In the genomic region with DNA sequence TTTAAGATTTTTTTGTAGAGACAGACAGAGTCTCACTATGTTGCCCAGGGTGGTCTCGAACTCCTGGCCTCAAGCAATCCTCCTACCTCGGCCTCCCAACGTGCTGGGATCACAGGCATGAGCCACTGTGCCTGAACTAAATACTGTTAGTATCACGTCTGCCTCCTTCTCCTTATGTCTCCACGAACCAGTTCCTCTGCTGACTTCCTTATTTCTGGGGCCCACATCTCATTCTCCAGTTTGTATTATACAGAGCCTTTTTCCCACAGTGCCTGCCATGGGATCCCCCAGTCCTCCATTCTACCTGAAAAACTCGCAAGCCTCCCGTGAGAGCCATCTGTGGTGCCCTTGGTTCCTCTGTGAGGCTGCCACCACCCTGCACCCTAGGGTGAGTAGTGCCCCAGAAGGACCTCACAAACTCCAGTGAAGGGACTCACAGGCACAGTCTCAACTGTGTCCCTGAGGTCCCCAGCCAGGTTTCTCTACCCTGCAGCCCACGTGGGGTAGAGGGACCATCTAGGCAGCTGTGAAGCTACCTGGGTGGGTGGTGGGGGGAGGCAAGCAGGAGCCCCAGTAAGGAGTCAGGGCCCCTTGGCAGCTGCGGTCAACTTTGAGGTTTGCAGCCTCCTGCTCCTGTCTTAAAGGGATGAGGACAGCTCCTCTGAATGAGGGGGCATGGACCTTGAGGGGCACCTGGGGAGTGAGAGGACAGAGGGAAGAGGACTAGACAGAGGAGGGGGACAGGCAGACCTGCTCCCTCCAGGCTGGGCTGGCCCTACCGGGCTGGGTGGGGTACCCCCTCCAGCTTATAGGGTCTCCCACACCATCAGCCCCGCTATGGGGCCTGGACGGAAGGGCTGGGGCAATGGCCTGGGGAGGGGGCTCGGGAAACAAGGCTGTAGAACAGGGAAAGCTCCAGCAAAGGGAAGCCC, we compare ENCODE assay signal across 8 cellular contexts. TPM values are rescaled to one million over a fixed set of nuclear protein-coding genes. Genes with fewer than 3 reads are reported as not detected.
DNase-seq lines count a peak whose midpoint lies in the region; ATAC-seq and TF ChIP-seq lines count a peak whose summit lies in the region.

No MANE protein-coding gene starts in this region.

- H3K27ac ChIP-seq in foreskin keratinocyte: peak overlapping the region; percentile 17

- no peaks in the 10 kb centered on the region for H3K36me3 Mint-ChIP-seq in WTC11

- H3K9me3 Mint-ChIP-seq in WTC11: peaks cover 3% of the 10 kb centered on the region; the same call in 1 of the 2 replicates

- peaks cover 8% of the 10 kb centered on the region for H3K4me1 ChIP-seq in foreskin keratinocyte

- H3K27me3 Mint-ChIP-seq in WTC11 (ENCODE audit: low read depth): peaks cover 37% of the 10 kb centered on the region

- DNase-seq in stimulated activated CD4-positive, alpha-beta T cell treated with anti-CD3 and anti-CD28 coated beads, Interleukin-15, amount 100 ng/mL, for 24 hours: peak; percentile 32
- DNase-seq in stimulated activated CD4-positive, alpha-beta T cell treated with anti-CD3 and anti-CD28 coated beads, Interleukin-4, amount 100 ng/mL, for 24 hours: no peak
- DNase-seq in WTC11 (ENCODE audit: low spot score) (no peak), foreskin keratinocyte (no peak), pons (ENCODE audit: low spot score) (peak; percentile 26), cortex of kidney (lab: John Stamatoyannopoulos, UW) (no peak), NCI-H1417 treated with DMSO at 0.1 percent for 48 hours (lab: John Stamatoyannopoulos, UW) (no peak), NCI-H128 (lab: John Stamatoyannopoulos, UW; ENCODE audit: unreplicated experiment) (no peak)

- ATAC-seq in WTC11 (peak; percentile 9), foreskin keratinocyte (no peak)

- H3K4me1 Mint-ChIP-seq in WTC11: peaks cover 7% of the 10 kb centered on the region; the same call in 1 of the 2 replicates

- peak overlapping the region; percentile 63 for H3K4me3 Mint-ChIP-seq in WTC11

- no peak overlapping the region for H3K27ac Mint-ChIP-seq in WTC11

- CTCF ChIA-PET in WTC11 (lab: Charles Lee): interaction anchor here (0.6 to 0.9 kb wide), 2 partner anchors 161 to 409 kb away, joined by 3 to 4 read pairs; no protein-coding TSS in a partner anchor

- no peaks in the 10 kb centered on the region for H3K27me3 ChIP-seq in foreskin keratinocyte

- POLR2A ChIA-PET in WTC11 (lab: Charles Lee): no interaction called here

- TF ChIP-seq CTCF in WTC11 (IDR thresholded peaks at IDR 0.05): no peak
- TF ChIP-seq CTCF in foreskin keratinocyte (conservative IDR thresholded peaks at IDR 0.05): no peak

TF ChIP-seq in WTC11, 78 proteins besides CTCF, POLR2A, EP300 and RAD21:
- TF ChIP-seq ZNF219 (CRISPR knock-in tag; IDR thresholded peaks at IDR 0.05; ENCODE audit: borderline replicate concordance): no peak
- TF ChIP-seq, protein P1, sequence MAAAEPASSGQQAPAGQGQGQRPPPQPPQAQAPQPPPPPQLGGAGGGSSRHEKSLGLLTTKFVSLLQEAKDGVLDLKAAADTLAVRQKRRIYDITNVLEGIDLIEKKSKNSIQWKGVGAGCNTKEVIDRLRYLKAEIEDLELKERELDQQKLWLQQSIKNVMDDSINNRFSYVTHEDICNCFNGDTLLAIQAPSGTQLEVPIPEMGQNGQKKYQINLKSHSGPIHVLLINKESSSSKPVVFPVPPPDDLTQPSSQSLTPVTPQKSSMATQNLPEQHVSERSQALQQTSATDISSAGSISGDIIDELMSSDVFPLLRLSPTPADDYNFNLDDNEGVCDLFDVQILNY (CRISPR knock-in tag; IDR thresholded peaks at IDR 0.05): no peak
- TF ChIP-seq GTF2I (CRISPR knock-in tag; conservative IDR thresholded peaks at IDR 0.05): no peak
- TF ChIP-seq CREB1 (CRISPR knock-in tag; IDR thresholded peaks at IDR 0.05): no peak
- TF ChIP-seq SMAD3 (CRISPR knock-in tag; IDR thresholded peaks at IDR 0.05; ENCODE audit: borderline replicate concordance): no peak
- TF ChIP-seq ZNF317 (CRISPR knock-in tag; IDR thresholded peaks at IDR 0.05; ENCODE audit: borderline replicate concordance, low read depth): no peak
- no peak for TF ChIP-seq ATF1 (CRISPR knock-in tag; IDR thresholded peaks at IDR 0.05)
- no peak for TF ChIP-seq MYBL2 (CRISPR knock-in tag; IDR thresholded peaks at IDR 0.05)
- TF ChIP-seq, protein P2, sequence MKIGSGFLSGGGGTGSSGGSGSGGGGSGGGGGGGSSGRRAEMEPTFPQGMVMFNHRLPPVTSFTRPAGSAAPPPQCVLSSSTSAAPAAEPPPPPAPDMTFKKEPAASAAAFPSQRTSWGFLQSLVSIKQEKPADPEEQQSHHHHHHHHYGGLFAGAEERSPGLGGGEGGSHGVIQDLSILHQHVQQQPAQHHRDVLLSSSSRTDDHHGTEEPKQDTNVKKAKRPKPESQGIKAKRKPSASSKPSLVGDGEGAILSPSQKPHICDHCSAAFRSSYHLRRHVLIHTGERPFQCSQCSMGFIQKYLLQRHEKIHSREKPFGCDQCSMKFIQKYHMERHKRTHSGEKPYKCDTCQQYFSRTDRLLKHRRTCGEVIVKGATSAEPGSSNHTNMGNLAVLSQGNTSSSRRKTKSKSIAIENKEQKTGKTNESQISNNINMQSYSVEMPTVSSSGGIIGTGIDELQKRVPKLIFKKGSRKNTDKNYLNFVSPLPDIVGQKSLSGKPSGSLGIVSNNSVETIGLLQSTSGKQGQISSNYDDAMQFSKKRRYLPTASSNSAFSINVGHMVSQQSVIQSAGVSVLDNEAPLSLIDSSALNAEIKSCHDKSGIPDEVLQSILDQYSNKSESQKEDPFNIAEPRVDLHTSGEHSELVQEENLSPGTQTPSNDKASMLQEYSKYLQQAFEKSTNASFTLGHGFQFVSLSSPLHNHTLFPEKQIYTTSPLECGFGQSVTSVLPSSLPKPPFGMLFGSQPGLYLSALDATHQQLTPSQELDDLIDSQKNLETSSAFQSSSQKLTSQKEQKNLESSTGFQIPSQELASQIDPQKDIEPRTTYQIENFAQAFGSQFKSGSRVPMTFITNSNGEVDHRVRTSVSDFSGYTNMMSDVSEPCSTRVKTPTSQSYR (CRISPR knock-in tag; IDR thresholded peaks at IDR 0.05): no peak
- TF ChIP-seq, protein P3, sequence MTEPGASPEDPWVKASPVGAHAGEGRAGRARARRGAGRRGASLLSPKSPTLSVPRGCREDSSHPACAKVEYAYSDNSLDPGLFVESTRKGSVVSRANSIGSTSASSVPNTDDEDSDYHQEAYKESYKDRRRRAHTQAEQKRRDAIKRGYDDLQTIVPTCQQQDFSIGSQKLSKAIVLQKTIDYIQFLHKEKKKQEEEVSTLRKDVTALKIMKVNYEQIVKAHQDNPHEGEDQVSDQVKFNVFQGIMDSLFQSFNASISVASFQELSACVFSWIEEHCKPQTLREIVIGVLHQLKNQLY (CRISPR knock-in tag; IDR thresholded peaks at IDR 0.05): no peak
- TF ChIP-seq ZBTB21 (CRISPR knock-in tag; IDR thresholded peaks at IDR 0.05; ENCODE audit: borderline replicate concordance): no peak
- TF ChIP-seq, protein P4, sequence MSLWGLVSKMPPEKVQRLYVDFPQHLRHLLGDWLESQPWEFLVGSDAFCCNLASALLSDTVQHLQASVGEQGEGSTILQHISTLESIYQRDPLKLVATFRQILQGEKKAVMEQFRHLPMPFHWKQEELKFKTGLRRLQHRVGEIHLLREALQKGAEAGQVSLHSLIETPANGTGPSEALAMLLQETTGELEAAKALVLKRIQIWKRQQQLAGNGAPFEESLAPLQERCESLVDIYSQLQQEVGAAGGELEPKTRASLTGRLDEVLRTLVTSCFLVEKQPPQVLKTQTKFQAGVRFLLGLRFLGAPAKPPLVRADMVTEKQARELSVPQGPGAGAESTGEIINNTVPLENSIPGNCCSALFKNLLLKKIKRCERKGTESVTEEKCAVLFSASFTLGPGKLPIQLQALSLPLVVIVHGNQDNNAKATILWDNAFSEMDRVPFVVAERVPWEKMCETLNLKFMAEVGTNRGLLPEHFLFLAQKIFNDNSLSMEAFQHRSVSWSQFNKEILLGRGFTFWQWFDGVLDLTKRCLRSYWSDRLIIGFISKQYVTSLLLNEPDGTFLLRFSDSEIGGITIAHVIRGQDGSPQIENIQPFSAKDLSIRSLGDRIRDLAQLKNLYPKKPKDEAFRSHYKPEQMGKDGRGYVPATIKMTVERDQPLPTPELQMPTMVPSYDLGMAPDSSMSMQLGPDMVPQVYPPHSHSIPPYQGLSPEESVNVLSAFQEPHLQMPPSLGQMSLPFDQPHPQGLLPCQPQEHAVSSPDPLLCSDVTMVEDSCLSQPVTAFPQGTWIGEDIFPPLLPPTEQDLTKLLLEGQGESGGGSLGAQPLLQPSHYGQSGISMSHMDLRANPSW (CRISPR knock-in tag; conservative IDR thresholded peaks at IDR 0.05; ENCODE audit: low read depth): no peak
- TF ChIP-seq, protein P5, sequence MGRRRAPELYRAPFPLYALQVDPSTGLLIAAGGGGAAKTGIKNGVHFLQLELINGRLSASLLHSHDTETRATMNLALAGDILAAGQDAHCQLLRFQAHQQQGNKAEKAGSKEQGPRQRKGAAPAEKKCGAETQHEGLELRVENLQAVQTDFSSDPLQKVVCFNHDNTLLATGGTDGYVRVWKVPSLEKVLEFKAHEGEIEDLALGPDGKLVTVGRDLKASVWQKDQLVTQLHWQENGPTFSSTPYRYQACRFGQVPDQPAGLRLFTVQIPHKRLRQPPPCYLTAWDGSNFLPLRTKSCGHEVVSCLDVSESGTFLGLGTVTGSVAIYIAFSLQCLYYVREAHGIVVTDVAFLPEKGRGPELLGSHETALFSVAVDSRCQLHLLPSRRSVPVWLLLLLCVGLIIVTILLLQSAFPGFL (CRISPR knock-in tag; IDR thresholded peaks at IDR 0.05; ENCODE audit: borderline replicate concordance): no peak
- TF ChIP-seq, protein P6, sequence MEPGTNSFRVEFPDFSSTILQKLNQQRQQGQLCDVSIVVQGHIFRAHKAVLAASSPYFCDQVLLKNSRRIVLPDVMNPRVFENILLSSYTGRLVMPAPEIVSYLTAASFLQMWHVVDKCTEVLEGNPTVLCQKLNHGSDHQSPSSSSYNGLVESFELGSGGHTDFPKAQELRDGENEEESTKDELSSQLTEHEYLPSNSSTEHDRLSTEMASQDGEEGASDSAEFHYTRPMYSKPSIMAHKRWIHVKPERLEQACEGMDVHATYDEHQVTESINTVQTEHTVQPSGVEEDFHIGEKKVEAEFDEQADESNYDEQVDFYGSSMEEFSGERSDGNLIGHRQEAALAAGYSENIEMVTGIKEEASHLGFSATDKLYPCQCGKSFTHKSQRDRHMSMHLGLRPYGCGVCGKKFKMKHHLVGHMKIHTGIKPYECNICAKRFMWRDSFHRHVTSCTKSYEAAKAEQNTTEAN (CRISPR knock-in tag; IDR thresholded peaks at IDR 0.05): no peak

RNA-seq across cellular contexts. Expression of a gene that starts 1.1 kb away (rescaled TPM):
- total RNA-seq in WTC11 (2021) (1.9 to 2.5 TPM (median 1.9 TPM) in 3 replicates), foreskin keratinocyte (26.5 and 31.4 TPM in 2 replicates)
- polyA plus RNA-seq in foreskin keratinocyte: 13.3 and 17.4 TPM in 2 replicates

RNA-seq across cellular contexts. Expression of a gene that starts 27.1 kb away (rescaled TPM):
- 818 to 834 TPM (median 825 TPM) in 3 replicates for total RNA-seq in WTC11 (2021)
- total RNA-seq in foreskin keratinocyte: 465 and 470 TPM in 2 replicates
- polyA plus RNA-seq in foreskin keratinocyte: 350 and 392 TPM in 2 replicates

RNA-seq across cellular contexts. Expression of a gene that starts 33.2 kb away (rescaled TPM):
- total RNA-seq in WTC11 (2021) (58.7 to 68.3 TPM (median 68.1 TPM) in 3 replicates), foreskin keratinocyte (51.6 and 52.3 TPM in 2 replicates)
- polyA plus RNA-seq in foreskin keratinocyte: 54.8 and 58.7 TPM in 2 replicates

Comparison
In these comparisons a context has a peak if more than half of its experiments do, and no peak if none do; other contexts are left out.
1. DNase-seq: peak in stimulated activated CD4-positive, alpha-beta T cell treated with anti-CD3 and anti-CD28 coated beads, Interleukin-15, amount 100 ng/mL, for 24 hours (single experiment) and pons (single experiment); none in stimulated activated CD4-positive, alpha-beta T cell treated with anti-CD3 and anti-CD28 coated beads, Interleukin-4, amount 100 ng/mL, for 24 hours (single experiment), WTC11 (single experiment), foreskin keratinocyte (0 of 2), cortex of kidney (single experiment), NCI-H1417 treated with DMSO at 0.1 percent for 48 hours (single experiment) and NCI-H128 (single experiment).